ENCODE assay signal across 9 cellular contexts in genomic region chr5:54175-54730, GRCh38. TPM values are rescaled to one million over a fixed set of nuclear protein-coding genes. Genes with fewer than 3 reads are reported as not detected.
DNase-seq lines count a peak whose midpoint lies in the region; ATAC-seq and TF ChIP-seq lines count a peak whose summit lies in the region.
"Had no signal": no experiment of that assay in that cellular context is flagged by ENCODE, and none has a peak within 500 bp of the region (broad histone marks: within the 10 kb centered on the region; RNA-seq: fewer than 3 reads in every experiment).

No MANE protein-coding gene starts in this region.

- H3K27ac ChIP-seq in heart right ventricle (no peak overlapping the region), breast epithelium (no peak overlapping the region), upper lobe of right lung (no peak overlapping the region)

- H3K9me3 Mint-ChIP-seq in memory B cell: peaks cover 6% of the 10 kb centered on the region

- peaks cover 2% of the 10 kb centered on the region for H3K36me3 Mint-ChIP-seq in memory B cell

- ATAC-seq in heart right ventricle (no peak), left cardiac atrium (no peak), memory B cell (ENCODE audit: low read depth) (no peak), upper lobe of right lung (no peak), HG02885 (IDR thresholded peaks at IDR 0.05; ENCODE audit: poor library complexity, unreplicated experiment) (no peak), HG03139 (IDR thresholded peaks at IDR 0.05; ENCODE audit: unreplicated experiment) (no peak)

- no peak for TF ChIP-seq CTCF in heart right ventricle (IDR thresholded peaks at IDR 0.05)
- TF ChIP-seq CTCF in breast epithelium (IDR thresholded peaks at IDR 0.05): no peak
- TF ChIP-seq CTCF in upper lobe of right lung (IDR thresholded peaks at IDR 0.05): no peak

- peaks cover 8 to 65% (median 52%) of the 10 kb centered on the region in 7 donors for H3K27me3 ChIP-seq in heart right ventricle
- peaks cover 0 to 8% of the 10 kb centered on the region in 2 donors for H3K27me3 ChIP-seq in breast epithelium
- peaks cover 42% of the 10 kb centered on the region for H3K27me3 ChIP-seq in upper lobe of right lung

- H3K9me3 ChIP-seq in heart right ventricle (peaks cover 0 to 6% (median 0%) of the 10 kb centered on the region in 11 donors), breast epithelium (no peaks in the 10 kb centered on the region), upper lobe of right lung (no peaks in the 10 kb centered on the region)

- H3K4me3 ChIP-seq in heart right ventricle (peak overlapping the region; percentile 14 to 60 (median 52)), breast epithelium (peak overlapping the region; percentile 42 to 85 (median 70)), upper lobe of right lung (peak overlapping the region; percentile 53)

- intact Hi-C loops in heart right ventricle (cut with DNase I) (no loop called here), left cardiac atrium (cut with DNase I) (no loop called here), breast epithelium (cut with DNase I; ENCODE audit: low total_unique reads) (no loop called here), upper lobe of right lung (cut with DNase I) (no loop called here)

- peaks cover 18% of the 10 kb centered on the region for H3K27me3 Mint-ChIP-seq in memory B cell

- H3K4me1 ChIP-seq in heart right ventricle (peaks cover 4 to 17% (median 8%) of the 10 kb centered on the region in 9 donors), breast epithelium (peaks cover 0 to 5% of the 10 kb centered on the region in 2 donors), upper lobe of right lung (no peaks in the 10 kb centered on the region)

- H3K4me1 Mint-ChIP-seq in memory B cell: no peaks in the 10 kb centered on the region

- DNase-seq in heart right ventricle (no peak), left cardiac atrium (no peak), breast epithelium (ENCODE audit: low spot score in 2 of 2) (no peak), memory B cell (ENCODE audit: low spot score in 2 of 2) (no peak), upper lobe of right lung (no peak), NCI-H345 treated with DMSO at 0.1 percent for 48 hours (lab: John Stamatoyannopoulos, UW; ENCODE audit: unreplicated experiment) (no peak)
- DNase-seq: kidney had no signal

- peak overlapping the region; percentile 21 for H3K4me3 Mint-ChIP-seq in memory B cell

- no peak overlapping the region for H3K27ac Mint-ChIP-seq in memory B cell

- WGBS in heart right ventricle, 2 donors: 17 to 20% methylated on average over 20 of the region's 20 CpGs

- no peak for TF ChIP-seq POLR2A in breast epithelium (IDR thresholded peaks at IDR 0.05)

- H3K36me3 ChIP-seq in heart right ventricle (no peaks in the 10 kb centered on the region), breast epithelium (no peaks in the 10 kb centered on the region), upper lobe of right lung (no peaks in the 10 kb centered on the region)

RNA-seq across cellular contexts. Expression of gene PLEKHG4B, which starts 37.7 kb away (rescaled TPM):
- under 1 TPM in 3 of 10 donors, not detected in 7; 0.02 to 0.14 (median 0.07) TPM for total RNA-seq in heart right ventricle
- under 1 TPM in 1 of 2 donors, not detected in 1; under 0.01 TPM for polyA plus RNA-seq in heart right ventricle
- total RNA-seq in left cardiac atrium: under 1 TPM; 0.03 to 0.06 TPM
- total RNA-seq in breast epithelium: 1 to 10 TPM in 2 of 3 donors, not detected in 1; 4.3 to 5.4 TPM
- 2.0 TPM for total RNA-seq in upper lobe of right lung
